ENCODE assay signal across 32 cellular contexts in genomic region chr10:98313598-98313997, GRCh38. TPM values are rescaled to one million over a fixed set of nuclear protein-coding genes. Genes with fewer than 3 reads are reported as not detected.
"Had no signal": no experiment of that assay in that cellular context is flagged by ENCODE, and none has a peak within 500 bp of the region (broad histone marks: within the 10 kb centered on the region; RNA-seq: fewer than 3 reads in every experiment).

No MANE protein-coding gene starts in this region.

- H3K9me3 Mint-ChIP-seq: endodermal cell; immature natural killer cell; memory B cell; naive B cell; natural killer cell treated with Interleukin-12 subunit alpha and Interleukin-12 subunit beta and Interleukin-15 and Interleukin-18, amount 100 ng/mL, for 72 hours; neural crest cell; stimulated activated effector memory CD8-positive, alpha-beta T cell treated with anti-CD3 and anti-CD28 coated beads, Interleukin-12 subunit alpha, Interleukin-12 subunit beta, amount 100 ng/mL, for 72 hours had no signal

- H3K79me2 ChIP-seq: parathyroid adenoma had no signal

- H3K4me1 ChIP-seq: parathyroid adenoma had no signal

- H3K36me3 Mint-ChIP-seq: immature natural killer cell; memory B cell; naive B cell; natural killer cell treated with Interleukin-12 subunit alpha and Interleukin-12 subunit beta and Interleukin-15 and Interleukin-18, amount 100 ng/mL, for 72 hours; stimulated activated effector memory CD8-positive, alpha-beta T cell treated with anti-CD3 and anti-CD28 coated beads, Interleukin-12 subunit alpha, Interleukin-12 subunit beta, amount 100 ng/mL, for 72 hours had no signal

- ATAC-seq: esophagus mucosa; heart right ventricle; left ventricle myocardium superior; lower lobe of right lung; natural killer cell treated with Interleukin-12 subunit alpha and Interleukin-12 subunit beta and Interleukin-15 and Interleukin-18, amount 100 ng/mL, for 72 hours; sciatic nerve; stimulated activated effector memory CD8-positive, alpha-beta T cell treated with anti-CD3 and anti-CD28 coated beads, Interleukin-12 subunit alpha, Interleukin-12 subunit beta, amount 100 ng/mL, for 72 hours had no signal

- DNase-seq: effector CD8-positive, alpha-beta T cell; endodermal cell; foreskin fibroblast; glutamatergic neuron; heart right ventricle; hippocampal formation; immature natural killer cell; islet precursor cell; kidney glomerular epithelial cell; left ventricle myocardium superior; lower lobe of right lung; naive B cell; stimulated activated CD4-positive, alpha-beta T cell treated with anti-CD3 and anti-CD28 coated beads, Interleukin-2, amount 100 ng/mL, for 24 hours; stimulated activated CD4-positive, alpha-beta T cell treated with anti-CD3 and anti-CD28 coated beads, Interleukin-4, amount 100 ng/mL, for 24 hours; stimulated activated naive CD4-positive, alpha-beta T cell treated with Interleukin-2 at 50 U/mL for 16 hours; stomach; substantia nigra; transverse colon had no signal

- H3K4me1 Mint-ChIP-seq: immature natural killer cell had no signal

- H3K4me3 ChIP-seq: gastroesophageal sphincter, heart right ventricle, lower lobe of right lung, right atrium auricular region, stomach, thoracic aorta, transverse colon, vagina had no signal

- H3K4me3 Mint-ChIP-seq: endodermal cell; immature natural killer cell; memory B cell; naive B cell; natural killer cell treated with Interleukin-12 subunit alpha and Interleukin-12 subunit beta and Interleukin-15 and Interleukin-18, amount 100 ng/mL, for 72 hours; neural crest cell; stimulated activated effector memory CD8-positive, alpha-beta T cell treated with anti-CD3 and anti-CD28 coated beads, Interleukin-12 subunit alpha, Interleukin-12 subunit beta, amount 100 ng/mL, for 72 hours had no signal

- H3K9ac ChIP-seq: parathyroid adenoma had no signal

- H2AFZ ChIP-seq: parathyroid adenoma had no signal

- H3K27ac Mint-ChIP-seq: endodermal cell; immature natural killer cell; memory B cell; natural killer cell treated with Interleukin-12 subunit alpha and Interleukin-12 subunit beta and Interleukin-15 and Interleukin-18, amount 100 ng/mL, for 72 hours; progenitor cell of endocrine pancreas; stimulated activated effector memory CD8-positive, alpha-beta T cell treated with anti-CD3 and anti-CD28 coated beads, Interleukin-12 subunit alpha, Interleukin-12 subunit beta, amount 100 ng/mL, for 72 hours had no signal

- H3K9me3 ChIP-seq: gastroesophageal sphincter, heart right ventricle, lower lobe of right lung, neutrophil, right atrium auricular region, stomach, thoracic aorta, transverse colon, vagina had no signal

- H3K27me3 ChIP-seq: gastroesophageal sphincter, right atrium auricular region, vagina had no signal

- H3K27ac ChIP-seq: epithelial cell of prostate, gastroesophageal sphincter, heart right ventricle, lower lobe of right lung, neutrophil, parathyroid adenoma, right atrium auricular region, transverse colon, vagina had no signal

- H3K36me3 ChIP-seq: gastroesophageal sphincter, heart right ventricle, lower lobe of right lung, neutrophil, right atrium auricular region, stomach, thoracic aorta, transverse colon, vagina had no signal

RNA-seq across cellular contexts. Expression of gene LOXL4, which starts 45.6 kb away (rescaled TPM):
- total RNA-seq: natural killer cell treated with Interleukin-12 subunit alpha and Interleukin-12 subunit beta and Interleukin-15 and Interleukin-18, amount 100 ng/mL, for 72 hours had no signal
